9 cellular contexts compared by ENCODE assay signal in the genomic region with DNA sequence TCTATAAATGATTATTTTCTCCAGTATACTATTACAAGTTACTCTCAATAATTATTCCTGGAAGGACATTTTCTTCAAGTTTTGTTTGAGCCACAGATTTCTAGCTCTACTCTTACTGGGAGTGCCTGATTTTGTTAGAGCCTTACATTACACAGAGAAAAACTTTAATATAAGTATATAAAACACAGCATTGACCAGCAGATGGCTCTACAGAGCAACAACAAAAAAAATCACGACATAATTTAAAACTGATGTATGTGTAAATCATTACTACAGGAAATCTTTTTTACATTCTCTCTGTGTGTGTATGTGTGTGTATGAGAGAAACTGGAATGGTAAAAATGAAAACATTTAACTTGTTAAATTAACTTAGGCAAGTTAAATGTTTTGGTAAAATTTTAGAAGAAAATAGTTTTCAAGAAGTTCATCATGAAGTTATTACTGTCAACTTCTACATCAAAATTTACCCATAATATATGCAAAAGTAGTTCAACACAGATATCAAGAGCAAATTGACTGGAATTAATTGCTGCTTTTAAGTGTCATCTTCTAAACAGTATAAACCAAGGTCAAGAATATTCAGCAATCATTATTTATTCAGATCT.
DNase-seq lines count a peak whose midpoint lies in the region; ATAC-seq and TF ChIP-seq lines count a peak whose summit lies in the region.
"Had no signal": no experiment of that assay in that cellular context is flagged by ENCODE, and none has a peak within 500 bp of the region (broad histone marks: within the 10 kb centered on the region; RNA-seq: fewer than 3 reads in every experiment).

No MANE protein-coding gene starts in this region.

- no peaks in the 10 kb centered on the region for H3K27me3 ChIP-seq in brain microvascular endothelial cell (replicated peaks)
- no peaks in the 10 kb centered on the region for H3K27me3 ChIP-seq in uterus

- peak; percentile 39 for TF ChIP-seq CTCF in brain microvascular endothelial cell (IDR thresholded peaks at IDR 0.05; ENCODE audit: low read depth, low read length, missing control alignments)
- peak; percentile 56 to 64 (median 60) for TF ChIP-seq CTCF in uterus (IDR thresholded peaks at IDR 0.05)

- ATAC-seq in left colon (peak; percentile 85), HG03469 (IDR thresholded peaks at IDR 0.05; ENCODE audit: unreplicated experiment) (no peak)

- no peaks in the 10 kb centered on the region for H3K36me3 ChIP-seq in brain microvascular endothelial cell (replicated peaks)
- no peaks in the 10 kb centered on the region for H3K36me3 ChIP-seq in uterus

- in situ Hi-C loops in brain microvascular endothelial cell (cut with HindIII; ENCODE audit: low pct_ligation_motif_present, low sequenced_read_pairs): no loop called here

- H3K9me3 ChIP-seq in uterus: no peaks in the 10 kb centered on the region

- intact Hi-C loops in left colon (cut with DNase I, micrococcal nuclease): loop anchor here in 1 of 2 donors (5.0 kb wide), 1 partner anchor 170 kb away; no protein-coding TSS in a partner anchor
- intact Hi-C loops in uterus (cut with DNase I; ENCODE audit: low total_unique reads): loop anchor here (10.0 kb wide), 1 partner anchor 163 kb away; no protein-coding TSS in a partner anchor

- DNase-seq in AG08395 (ENCODE audit: low spot score) (peak; percentile 59), GM03348 (ENCODE audit: low spot score) (peak; percentile 63), NCI-H2029 treated with DMSO at 0.1 percent for 48 hours (lab: John Stamatoyannopoulos, UW) (peak; percentile 12), brain microvascular endothelial cell (peak; percentile 22), left colon (no peak), uterus (peak in 1 of 2 donors; percentile 22), HuH-7.5 (ENCODE audit: low spot score) (no peak)

- no peaks in the 10 kb centered on the region for H3K4me1 ChIP-seq in uterus

- no peak overlapping the region for H3K27ac ChIP-seq in brain microvascular endothelial cell
- H3K27ac ChIP-seq in uterus: no peak overlapping the region
- H3K27ac ChIP-seq: epithelial cell of prostate had no signal

- no peak overlapping the region for H3K4me3 ChIP-seq in brain microvascular endothelial cell (ENCODE audit: low read depth, low read length)
- no peak overlapping the region for H3K4me3 ChIP-seq in uterus

- no peak for TF ChIP-seq POLR2A in uterus (IDR thresholded peaks at IDR 0.05)

Comparison
In these comparisons a context has a peak if more than half of its experiments do, and no peak if none do; other contexts are left out.
1. DNase-seq: peak in AG08395 (single experiment), GM03348 (single experiment), NCI-H2029 treated with DMSO at 0.1 percent for 48 hours (single experiment) and brain microvascular endothelial cell (single experiment); none in left colon (0 of 2) and HuH-7.5 (single experiment).